12 cellular contexts compared by ENCODE assay signal in the genomic region with DNA sequence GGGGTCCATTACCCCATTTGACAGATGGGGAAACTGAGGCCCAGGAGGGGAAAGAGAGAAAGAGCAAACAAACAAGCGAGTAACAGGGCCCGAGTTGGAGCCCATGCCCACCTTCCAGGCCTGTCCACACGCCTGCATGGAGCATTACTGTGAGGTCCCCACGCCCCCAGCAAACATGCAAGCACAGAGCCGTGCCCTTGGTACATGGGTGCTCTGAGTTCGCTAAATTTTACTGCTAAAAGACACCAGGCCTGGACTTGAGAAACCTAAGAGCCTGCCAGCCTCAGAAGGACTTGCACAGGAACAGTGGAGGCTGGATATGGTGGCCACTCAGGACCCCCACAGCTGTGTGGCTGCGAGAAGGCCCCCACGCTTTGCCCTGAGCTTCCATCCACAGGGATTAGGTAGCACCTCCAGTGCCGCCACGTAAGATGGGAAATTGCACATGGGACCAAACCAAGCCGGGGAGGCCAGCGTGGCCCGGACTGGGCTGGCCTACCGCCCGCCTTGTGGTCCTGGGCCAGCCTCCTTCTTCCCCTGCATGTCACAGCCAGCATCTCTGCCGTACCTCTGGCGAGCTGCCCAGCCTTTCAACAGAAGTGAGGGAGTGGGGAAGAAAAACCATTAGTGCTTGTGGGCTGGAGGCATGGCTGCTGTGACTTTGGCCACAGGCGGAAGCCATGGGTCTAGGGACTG. TPM values are rescaled to one million over a fixed set of nuclear protein-coding genes. Genes with fewer than 3 reads are reported as not detected.
DNase-seq lines count a peak whose midpoint lies in the region; ATAC-seq and TF ChIP-seq lines count a peak whose summit lies in the region.
"Had no signal": no experiment of that assay in that cellular context is flagged by ENCODE, and none has a peak within 500 bp of the region (broad histone marks: within the 10 kb centered on the region; RNA-seq: fewer than 3 reads in every experiment).

No MANE protein-coding gene starts in this region.

- no peak overlapping the region for H3K4me3 Mint-ChIP-seq in CD14-positive monocyte
- H3K4me3 Mint-ChIP-seq: naive thymus-derived CD8-positive, alpha-beta T cell had no signal

- no peak overlapping the region for H3K27ac Mint-ChIP-seq in CD14-positive monocyte

- H3K9me3 Mint-ChIP-seq in CD14-positive monocyte = no peaks in the 10 kb centered on the region
- H3K9me3 Mint-ChIP-seq: naive thymus-derived CD8-positive, alpha-beta T cell had no signal

- TF ChIP-seq CTCF in fibroblast of lung (conservative IDR thresholded peaks at IDR 0.05 in 1 of 2, IDR thresholded peaks at IDR 0.05 in 1 of 2; ENCODE audit: low read depth in 1 of 2, low read length in 2 of 2) (no peak), CD14-positive monocyte (IDR thresholded peaks at IDR 0.05) (no peak)

- no peak overlapping the region for H2AFZ ChIP-seq in fibroblast of lung (ENCODE audit: low read length)

- H3K9ac ChIP-seq in fibroblast of lung (ENCODE audit: insufficient read depth, low read length) = no peak overlapping the region

- DNase-seq in DMS 273 (lab: John Stamatoyannopoulos, UW; ENCODE audit: unreplicated experiment) (peak; percentile 76), DMS 273 treated with DMSO at 0.1 percent for 48 hours (lab: John Stamatoyannopoulos, UW) (no peak), MG63 (peak; percentile 65), fibroblast of lung (ENCODE audit: low read depth in 2 of 2) (peak; percentile 28 to 74), posterior vena cava (ENCODE audit: low spot score) (peak; percentile 68), CD14-positive monocyte (ENCODE audit: low spot score) (no peak)
- DNase-seq: NCI-H146; stimulated activated naive CD8-positive, alpha-beta T cell treated with anti-CD3 and anti-CD28 coated beads, Interleukin-15, Interleukin-2, amounts not matched to agents 100 U/mL and 50 U/mL, for 24 hours had no signal

- H3K27me3 Mint-ChIP-seq in CD14-positive monocyte (ENCODE audit: low read depth in 3 of 3) = peaks cover 6 to 18% (median 9%) of the 10 kb centered on the region in 3 donors

- no peaks in the 10 kb centered on the region for H4K20me1 ChIP-seq in fibroblast of lung (ENCODE audit: control insufficient read depth, extremely low read depth, insufficient read depth, low read length)

- no peaks in the 10 kb centered on the region for H3K9me3 ChIP-seq in MG63
- no peaks in the 10 kb centered on the region for H3K9me3 ChIP-seq in fibroblast of lung (ENCODE audit: control insufficient read depth, insufficient read depth, low read depth, low read length)

- no peak overlapping the region for H3K4me3 ChIP-seq in MG63
- no peak overlapping the region for H3K4me3 ChIP-seq in fibroblast of lung (replicated peaks in 1 of 4; ENCODE audit: control extremely low read depth in 1 of 4, insufficient read depth in 1 of 4, low read depth in 3 of 4, low read length in 4 of 4)

- H3K36me3 ChIP-seq in MG63 = no peaks in the 10 kb centered on the region
- no peaks in the 10 kb centered on the region for H3K36me3 ChIP-seq in fibroblast of lung (ENCODE audit: control insufficient read depth, insufficient read depth, low read length)

- H3K4me2 ChIP-seq in fibroblast of lung (ENCODE audit: extremely low read depth, insufficient read depth, low read length) = no peak overlapping the region

- no peaks in the 10 kb centered on the region for H3K4me1 ChIP-seq in fibroblast of lung (ENCODE audit: control insufficient read depth, extremely low read depth, insufficient read depth, low read length)

- H3K36me3 Mint-ChIP-seq in CD14-positive monocyte = no peaks in the 10 kb centered on the region
- H3K36me3 Mint-ChIP-seq: naive thymus-derived CD8-positive, alpha-beta T cell had no signal

- H3K27me3 ChIP-seq in MG63 (no peaks in the 10 kb centered on the region; the same call in 1 of the 2 replicates), fibroblast of lung (ENCODE audit: control insufficient read depth, insufficient read depth, low read length) (no peaks in the 10 kb centered on the region)

- H3K79me2 ChIP-seq in fibroblast of lung (ENCODE audit: control insufficient read depth, insufficient read depth, low read length) = no peaks in the 10 kb centered on the region

- intact Hi-C loops in posterior vena cava (cut with DNase I) = no loop called here
- intact Hi-C loops in CD14-positive monocyte (cut with micrococcal nuclease) = no loop called here

- H3K27ac ChIP-seq in fibroblast of lung (ENCODE audit: insufficient read depth, low read length) = no peak overlapping the region
- H3K27ac ChIP-seq: 22Rv1 had no signal

- no peaks in the 10 kb centered on the region for H3K4me1 Mint-ChIP-seq in CD14-positive monocyte

- no peak for ATAC-seq in HG03439 (IDR thresholded peaks at IDR 0.05; ENCODE audit: unreplicated experiment)
- ATAC-seq in GM18861 (IDR thresholded peaks at IDR 0.05; ENCODE audit: unreplicated experiment) = no peak
- ATAC-seq: naive thymus-derived CD8-positive, alpha-beta T cell; stimulated activated naive CD8-positive, alpha-beta T cell treated with anti-CD3 and anti-CD28 coated beads, Interleukin-15, Interleukin-2, amounts not matched to agents 100 U/mL and 50 U/mL, for 24 hours had no signal

RNA-seq across cellular contexts. Expression of a gene that starts 7.6 kb away (rescaled TPM):
- total RNA-seq in MG63 (2014; rRNA removed; shearing (Covaris generic); ENCODE audit: low replicate concordance) = 0.52 TPM in 1 of 2 replicates, not detected in the other
- total RNA-seq in fibroblast of lung = not detected in 2 replicates
- polyA plus RNA-seq in fibroblast of lung = not detected in 2 replicates
- polyA plus RNA-seq in fibroblast of lung (2012) = not detected in 2 replicates
- not detected in 2 replicates for polyA minus RNA-seq in fibroblast of lung (ENCODE audit: low replicate concordance)
- not detected for total RNA-seq in posterior vena cava
- polyA plus RNA-seq in CD14-positive monocyte = not detected
- total RNA-seq: naive thymus-derived CD8-positive, alpha-beta T cell had no signal
- polyA plus RNA-seq: naive thymus-derived CD8-positive, alpha-beta T cell had no signal

Comparison
In these comparisons a context has a peak if more than half of its experiments do, and no peak if none do; other contexts are left out.
1. DNase-seq: peak in DMS 273 (single experiment), MG63 (single experiment), fibroblast of lung (2 of 2) and posterior vena cava (single experiment); none in DMS 273 treated with DMSO at 0.1 percent for 48 hours (single experiment) and CD14-positive monocyte (single experiment).